Comparison of ENCODE assay signal across 12 cellular contexts in the genomic region with DNA sequence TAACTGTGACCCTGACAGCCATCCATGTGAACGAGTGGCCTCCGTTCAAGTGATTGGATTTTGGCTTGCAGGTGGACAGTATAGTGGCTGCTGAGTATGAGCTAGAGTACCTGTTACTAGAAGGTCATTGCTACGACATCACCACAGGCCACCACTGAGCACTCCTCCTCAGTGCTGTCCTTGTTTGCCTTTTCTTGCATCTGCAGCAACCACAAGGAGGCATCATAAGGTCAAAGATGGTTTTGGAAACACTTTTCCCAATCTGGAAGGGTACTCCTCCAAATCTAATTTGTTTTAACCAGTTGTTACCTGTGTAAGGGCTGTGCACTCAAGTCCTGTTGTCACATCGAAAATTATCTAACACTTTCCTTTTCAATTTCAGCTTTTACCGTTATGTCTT.
DNase-seq lines count a peak whose midpoint lies in the region; ATAC-seq and TF ChIP-seq lines count a peak whose summit lies in the region.
"Had no signal": no experiment of that assay in that cellular context is flagged by ENCODE, and none has a peak within 500 bp of the region (broad histone marks: within the 10 kb centered on the region; RNA-seq: fewer than 3 reads in every experiment).

No MANE protein-coding gene starts in this region.

- no peak overlapping the region for H3K4me3 ChIP-seq in OCI-LY7 (ENCODE audit: low read depth, low read length, poor library complexity, severe bottlenecking)
- no peak overlapping the region for H3K4me3 ChIP-seq in fibroblast of mammary gland (ENCODE audit: control insufficient read depth, low read depth, low read length)
- peak overlapping the region; percentile 10 for H3K4me3 ChIP-seq in trophoblast cell (ENCODE audit: low read depth, low read length)
- H3K4me3 ChIP-seq: esophagus squamous epithelium, mucosa of descending colon had no signal

- H3K4ac ChIP-seq in trophoblast cell (ENCODE audit: low read depth, low read length) = no peak overlapping the region

- WGBS in trophoblast cell (ENCODE audit: extremely low coverage, insufficient coverage, insufficient read length) = no CpG with 5 or more reads among the region's 5 CpGs

- no peak overlapping the region for H3K14ac ChIP-seq in trophoblast cell (ENCODE audit: low read length)

- no peaks in the 10 kb centered on the region for H3K27me3 Mint-ChIP-seq in activated T-cell treated with anti-CD3 and anti-CD28 coated beads, Interleukin-2, amount 50 U/mL, for 24 hours
- H3K27me3 Mint-ChIP-seq: activated naive CD8-positive, alpha-beta T cell had no signal

- no peak overlapping the region for H3K9ac ChIP-seq in trophoblast cell (ENCODE audit: low read length)

- H2AFZ ChIP-seq in OCI-LY7 (ENCODE audit: low read length) = no peak overlapping the region
- no peak overlapping the region for H2AFZ ChIP-seq in trophoblast cell (ENCODE audit: insufficient read depth, low read length, poor library complexity)

- no peak overlapping the region for H2AK5ac ChIP-seq in trophoblast cell (ENCODE audit: low read length)

- POLR2A ChIA-PET in OCI-LY7 (lab: Charles Lee) = interaction anchor here (0.7 kb wide), 1 partner anchor 328 kb away, joined by 3 read pairs; no protein-coding TSS in a partner anchor

- H4K20me1 ChIP-seq in OCI-LY7 (ENCODE audit: insufficient read depth, low read length) = no peaks in the 10 kb centered on the region

- no peak for ATAC-seq in GM18502 (IDR thresholded peaks at IDR 0.05; ENCODE audit: poor library complexity, unreplicated experiment)
- ATAC-seq: mucosa of descending colon had no signal

- DNase-seq in NCI-H2107 treated with DMSO at 0.1 percent for 48 hours (lab: John Stamatoyannopoulos, UW; ENCODE audit: unreplicated experiment) (peak; percentile 1), NCI-H2107 (lab: John Stamatoyannopoulos, UW) (no peak), OCI-LY7 (ENCODE audit: low spot score) (no peak), fibroblast of mammary gland (ENCODE audit: low read depth) (peak; percentile 13), trophoblast cell (peak; percentile 7 to 58)
- DNase-seq in activated T-cell treated with anti-CD3 and anti-CD28 coated beads, Interleukin-2, amount 50 U/mL, for 24 hours = no peak
- DNase-seq in activated CD4-positive, alpha-beta T cell treated with anti-CD3 and anti-CD28 coated beads for 48 hours = no peak
- DNase-seq: esophagus squamous epithelium; mucosa of descending colon; stimulated activated CD4-positive, alpha-beta T cell treated with anti-CD3 and anti-CD28 coated beads, Interleukin-1b, Interleukin-23, amount 100 ng/mL, for 48 hours had no signal

- no peak overlapping the region for H4K12ac ChIP-seq in trophoblast cell (ENCODE audit: low read depth, low read length)

- H2BK120ac ChIP-seq in trophoblast cell (ENCODE audit: insufficient read depth, low read length, poor library complexity) = no peak overlapping the region

- intact Hi-C loops in OCI-LY7 (cut with micrococcal nuclease; ENCODE audit: unreplicated experiment) = no loop called here

- H3K4me3 Mint-ChIP-seq in activated T-cell treated with anti-CD3 and anti-CD28 coated beads, Interleukin-2, amount 50 U/mL, for 24 hours = no peak overlapping the region
- H3K4me3 Mint-ChIP-seq: activated naive CD8-positive, alpha-beta T cell had no signal

- H3K4me1 ChIP-seq in OCI-LY7 (ENCODE audit: insufficient read depth, low read length, poor library complexity, severe bottlenecking) = no peaks in the 10 kb centered on the region
- peaks cover 0 to 2% of the 10 kb centered on the region in 2 experiments for H3K4me1 ChIP-seq in trophoblast cell (ENCODE audit: control insufficient read depth in 1 of 2, insufficient read depth in 2 of 2, low read length in 2 of 2)
- H3K4me1 ChIP-seq: esophagus squamous epithelium had no signal

- no peak overlapping the region for H3K23ac ChIP-seq in trophoblast cell (ENCODE audit: low read length)

- no peaks in the 10 kb centered on the region for H3K79me1 ChIP-seq in trophoblast cell (ENCODE audit: low read length)

- H4K8ac ChIP-seq in trophoblast cell (ENCODE audit: low read depth, low read length) = no peak overlapping the region

- no peak overlapping the region for H3K18ac ChIP-seq in trophoblast cell (ENCODE audit: low read length)

- H3K27ac Mint-ChIP-seq in activated T-cell treated with anti-CD3 and anti-CD28 coated beads, Interleukin-2, amount 50 U/mL, for 24 hours = no peak overlapping the region
- H3K27ac Mint-ChIP-seq: activated naive CD8-positive, alpha-beta T cell had no signal

- peaks cover 9% of the 10 kb centered on the region for H3K4me1 Mint-ChIP-seq in activated T-cell treated with anti-CD3 and anti-CD28 coated beads, Interleukin-2, amount 50 U/mL, for 24 hours (ENCODE audit: low read depth)

- H2BK12ac ChIP-seq in trophoblast cell (ENCODE audit: low read length) = no peak overlapping the region

- H3K36me3 Mint-ChIP-seq in activated T-cell treated with anti-CD3 and anti-CD28 coated beads, Interleukin-2, amount 50 U/mL, for 24 hours (ENCODE audit: low read depth) = peaks cover 100% of the 10 kb centered on the region

- H3K9me3 Mint-ChIP-seq in activated T-cell treated with anti-CD3 and anti-CD28 coated beads, Interleukin-2, amount 50 U/mL, for 24 hours = no peaks in the 10 kb centered on the region

- H3K4me2 ChIP-seq in OCI-LY7 (ENCODE audit: low read length) = no peak overlapping the region
- H3K4me2 ChIP-seq in trophoblast cell (ENCODE audit: low read length) = no peak overlapping the region

- no peaks in the 10 kb centered on the region for H3K27me3 ChIP-seq in trophoblast cell (ENCODE audit: insufficient read depth, low read length)
- H3K27me3 ChIP-seq: esophagus squamous epithelium had no signal

- TF ChIP-seq CTCF in OCI-LY7 (conservative IDR thresholded peaks at IDR 0.05; ENCODE audit: low read length) (peak; percentile 40), fibroblast of mammary gland (conservative IDR thresholded peaks at IDR 0.05; ENCODE audit: control insufficient read depth, insufficient read depth, low read depth, low read length) (peak; percentile 17)

- H2BK5ac ChIP-seq in trophoblast cell (ENCODE audit: low read depth, low read length, poor library complexity) = no peak overlapping the region

- BruUV-seq in OCI-LY7 (replicated peaks; lab: Mats Ljungman, UMichigan) = no TSS peak

- no peaks in the 10 kb centered on the region for H3K9me3 ChIP-seq in OCI-LY7 (ENCODE audit: low read length)
- no peaks in the 10 kb centered on the region for H3K9me3 ChIP-seq in trophoblast cell (ENCODE audit: insufficient read depth, low read depth, low read length)
- H3K9me3 ChIP-seq: esophagus squamous epithelium, mucosa of descending colon had no signal

- H3K36me3 ChIP-seq in OCI-LY7 (ENCODE audit: insufficient read depth, low read length) (peaks cover 96% of the 10 kb centered on the region), trophoblast cell (ENCODE audit: control insufficient read depth in 1 of 2, insufficient read depth in 2 of 2, low read length in 2 of 2) (peaks cover 28 to 39% of the 10 kb centered on the region in 2 experiments)

- H3K79me2 ChIP-seq in OCI-LY7 (ENCODE audit: insufficient read depth, low read depth, low read length) (no peaks in the 10 kb centered on the region), trophoblast cell (ENCODE audit: control insufficient read depth, insufficient read depth, low read length, poor library complexity) (no peaks in the 10 kb centered on the region)

- no peak overlapping the region for H3K27ac ChIP-seq in OCI-LY7 (ENCODE audit: low read depth, low read length, poor library complexity, severe bottlenecking)
- no peak overlapping the region for H3K27ac ChIP-seq in trophoblast cell (ENCODE audit: low read depth, low read length)
- H3K27ac ChIP-seq: esophagus squamous epithelium had no signal

- no peaks in the 10 kb centered on the region for H3K9me2 ChIP-seq in OCI-LY7 (ENCODE audit: insufficient read depth, low read length)

- CTCF ChIA-PET in OCI-LY7 (lab: Charles Lee; ENCODE audit: unreplicated experiment) = no interaction called here

- no peak overlapping the region for H4K91ac ChIP-seq in trophoblast cell (ENCODE audit: low read depth, low read length)

Comparison
In these comparisons a context has a peak if more than half of its experiments do, and no peak if none do; other contexts are left out.
1. DNase-seq: peak in NCI-H2107 treated with DMSO at 0.1 percent for 48 hours (single experiment), fibroblast of mammary gland (single experiment) and trophoblast cell (2 of 2); none in NCI-H2107 (single experiment), OCI-LY7 (single experiment), activated T-cell treated with anti-CD3 and anti-CD28 coated beads, Interleukin-2, amount 50 U/mL, for 24 hours (single experiment) and activated CD4-positive, alpha-beta T cell treated with anti-CD3 and anti-CD28 coated beads for 48 hours (single experiment).